In the genomic region with DNA sequence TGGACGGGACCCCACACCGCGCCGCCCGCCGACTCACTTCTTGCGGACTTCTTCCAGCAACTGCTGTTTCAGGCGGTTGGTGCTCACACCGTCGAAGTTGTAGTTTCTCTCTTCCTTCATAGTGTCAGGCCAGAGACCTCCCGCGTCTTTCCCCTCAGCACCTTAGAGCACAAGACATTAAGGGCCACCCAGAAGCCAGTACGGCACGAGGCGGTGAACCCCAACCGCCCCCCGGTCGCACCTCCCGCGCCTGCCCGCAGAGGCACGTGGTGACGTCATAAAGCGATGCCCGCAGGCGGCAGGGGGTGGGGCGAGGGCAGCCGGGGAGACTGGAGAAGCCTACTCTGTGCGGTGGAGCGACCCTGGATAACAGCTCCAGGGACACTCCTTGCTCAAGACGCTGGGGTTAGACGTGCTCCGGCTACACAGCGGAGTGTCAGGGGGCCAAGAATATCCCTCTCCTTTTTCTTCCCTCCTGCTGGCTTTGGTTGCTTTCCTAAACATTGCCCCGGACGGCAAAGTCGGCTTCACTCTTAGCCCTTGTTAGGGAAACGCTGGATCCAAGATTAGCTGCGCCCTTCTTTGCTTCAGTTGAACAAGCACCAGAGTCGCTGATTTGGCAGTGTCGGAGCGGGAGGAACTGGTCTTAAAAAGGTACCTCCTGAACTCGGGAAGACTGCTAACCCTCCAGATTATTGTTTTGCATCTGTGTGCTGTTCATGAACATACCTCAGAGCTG, we compare ENCODE assay signal across 9 cellular contexts. TPM values are rescaled to one million over a fixed set of nuclear protein-coding genes. Genes with fewer than 3 reads are reported as not detected.
DNase-seq lines count a peak whose midpoint lies in the region; ATAC-seq and TF ChIP-seq lines count a peak whose summit lies in the region.
"Had no signal": no experiment of that assay in that cellular context is flagged by ENCODE, and none has a peak within 500 bp of the region (broad histone marks: within the 10 kb centered on the region; RNA-seq: fewer than 3 reads in every experiment).

A gene (minus strand): TSS at position 215 of the 739 bp plus-strand sequence. CDS start 95 bp downstream, at position 120.

- intact Hi-C loops in left ventricle myocardium superior (cut with micrococcal nuclease): no loop called here

- peaks cover 31% of the 10 kb centered on the region for H3K4me1 ChIP-seq in HUES6 (ENCODE audit: control insufficient read depth, insufficient read depth, low read length)

- DNase-seq in NCI-H82 (lab: John Stamatoyannopoulos, UW): peak; percentile 40
- DNase-seq in NCI-H82 treated with DMSO at 0.1 percent for 48 hours (lab: John Stamatoyannopoulos, UW; ENCODE audit: unreplicated experiment): no peak
- peak; percentile 72 for DNase-seq in T-helper 2 cell treated with Interferon-gamma antibody and Interleukin-4, amounts not matched to agents 5 μg/mL and 100 μg/mL, for 36 hours (ENCODE audit: low spot score)
- DNase-seq in amygdala (lab: John Stamatoyannopoulos, UW): peak in 48 of 56 donors; percentile 6 to 73 (median 44)
- peak; percentile 74 for DNase-seq in left ventricle myocardium superior
- peak; percentile 51 for DNase-seq in progenitor cell of endocrine pancreas (ENCODE audit: low spot score, unreplicated experiment)
- peak; percentile 77 for DNase-seq in ureter (ENCODE audit: low spot score)
- DNase-seq: DND-41 had no signal

- peak within 1 kb of the TSS; percentile 81 for H3K4me3 ChIP-seq in HUES6 (ENCODE audit: low read depth, low read length)

- peaks cover 12% of the 10 kb centered on the region for H3K4me1 Mint-ChIP-seq in T-helper 2 cell treated with Interferon-gamma antibody and Interleukin-4, amounts not matched to agents 5 μg/mL and 100 μg/mL, for 36 hours (ENCODE audit: low read depth)
- peaks cover 10% of the 10 kb centered on the region for H3K4me1 Mint-ChIP-seq in progenitor cell of endocrine pancreas (ENCODE audit: low read depth)

- H3K9me3 ChIP-seq in HUES6 (ENCODE audit: control insufficient read depth, insufficient read depth, low read depth, low read length): peaks cover 14% of the 10 kb centered on the region

- peaks cover 34% of the 10 kb centered on the region for H3K27me3 Mint-ChIP-seq in T-helper 2 cell treated with Interferon-gamma antibody and Interleukin-4, amounts not matched to agents 5 μg/mL and 100 μg/mL, for 36 hours (ENCODE audit: low read depth)
- H3K27me3 Mint-ChIP-seq in progenitor cell of endocrine pancreas: no peaks in the 10 kb centered on the region

- H3K27me3 ChIP-seq in HUES6 (ENCODE audit: control insufficient read depth, insufficient read depth, low read length): no peaks in the 10 kb centered on the region

- peak; percentile 92 for ATAC-seq in left ventricle myocardium superior

- peaks cover under 1% of the 10 kb centered on the region for H3K36me3 Mint-ChIP-seq in T-helper 2 cell treated with Interferon-gamma antibody and Interleukin-4, amounts not matched to agents 5 μg/mL and 100 μg/mL, for 36 hours (ENCODE audit: low read depth)
- peaks cover 9% of the 10 kb centered on the region for H3K36me3 Mint-ChIP-seq in progenitor cell of endocrine pancreas (ENCODE audit: insufficient read depth)

- peak within 1 kb of the TSS; percentile 98 for H3K9ac ChIP-seq in HUES6 (ENCODE audit: low read length)

- peak within 1 kb of the TSS; percentile 94 for H3K27ac ChIP-seq in HUES6 (ENCODE audit: low read depth, low read length)

- peak within 1 kb of the TSS; percentile 79 for H3K27ac Mint-ChIP-seq in T-helper 2 cell treated with Interferon-gamma antibody and Interleukin-4, amounts not matched to agents 5 μg/mL and 100 μg/mL, for 36 hours
- H3K27ac Mint-ChIP-seq in progenitor cell of endocrine pancreas: peak within 1 kb of the TSS; percentile 95

- no peak for TF ChIP-seq CTCF in progenitor cell of endocrine pancreas (IDR thresholded peaks at IDR 0.05; ENCODE audit: unreplicated experiment)

- H3K4me3 Mint-ChIP-seq in T-helper 2 cell treated with Interferon-gamma antibody and Interleukin-4, amounts not matched to agents 5 μg/mL and 100 μg/mL, for 36 hours: peak within 1 kb of the TSS; percentile 86
- peak within 1 kb of the TSS; percentile 90 for H3K4me3 Mint-ChIP-seq in progenitor cell of endocrine pancreas (ENCODE audit: low read depth)

- H3K9me3 Mint-ChIP-seq in T-helper 2 cell treated with Interferon-gamma antibody and Interleukin-4, amounts not matched to agents 5 μg/mL and 100 μg/mL, for 36 hours: no peaks in the 10 kb centered on the region
- H3K9me3 Mint-ChIP-seq in progenitor cell of endocrine pancreas (ENCODE audit: low read depth): peaks cover under 1% of the 10 kb centered on the region

- H3K36me3 ChIP-seq in HUES6 (ENCODE audit: control insufficient read depth, insufficient read depth, low read length): peaks cover 29% of the 10 kb centered on the region

RNA-seq across cellular contexts. Expression of the gene that starts here (rescaled TPM):
- total RNA-seq in left ventricle myocardium superior: 0.27 TPM
- 5.8 and 6.5 TPM in 2 replicates for total RNA-seq in progenitor cell of endocrine pancreas
- total RNA-seq in ureter: 17.8 TPM

Comparison
In these comparisons a context has a peak if more than half of its experiments do, and no peak if none do; other contexts are left out.
1. Peak in DNase-seq and ATAC-seq in left ventricle myocardium superior; RNA of the gene not detected or under 1 TPM.